In the genomic region with DNA sequence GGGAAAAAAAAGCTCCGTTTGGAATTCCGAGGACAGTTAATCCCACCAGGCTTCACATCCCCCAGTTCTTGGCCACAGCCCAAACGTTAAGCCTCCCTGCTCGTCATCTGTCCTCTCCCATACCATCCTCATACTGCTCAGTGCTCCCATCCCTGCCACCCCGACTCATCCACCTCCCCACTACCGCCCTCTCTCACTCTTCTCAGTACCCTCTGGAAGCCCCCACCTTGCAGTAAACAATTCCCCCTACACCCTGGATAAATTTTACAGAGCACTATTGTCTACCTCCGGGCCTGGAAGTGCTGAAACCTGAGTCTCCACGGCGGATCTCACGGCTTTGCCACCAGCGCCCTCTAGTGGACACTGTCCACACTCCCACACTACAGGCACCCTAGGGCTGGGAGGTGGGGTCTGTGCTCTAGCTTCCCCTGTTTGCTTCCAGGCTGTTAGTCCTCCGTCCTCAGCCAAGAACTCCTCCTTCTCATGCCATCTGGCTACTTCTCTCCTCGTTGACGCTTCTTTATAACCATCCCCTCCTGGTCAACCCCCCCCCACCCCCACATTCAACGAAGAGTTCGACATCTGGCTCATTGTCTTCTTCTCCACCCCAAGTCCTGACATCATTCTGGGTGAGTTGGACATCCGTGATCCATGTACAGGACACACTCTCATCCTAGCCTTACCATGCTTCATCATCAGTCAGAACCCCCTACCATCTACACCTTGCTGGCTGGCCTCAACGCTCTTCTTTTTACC, we compare ENCODE assay signal across 8 cellular contexts. TPM values are rescaled to one million over a fixed set of nuclear protein-coding genes. Genes with fewer than 3 reads are reported as not detected.
A peak's percentile ranks its signal among the peaks of the same experiment; 100 is the strongest.
DNase-seq lines count a peak whose midpoint lies in the region; ATAC-seq, FAIRE-seq and TF ChIP-seq lines count a peak whose summit lies in the region.

No MANE protein-coding gene starts in this region.

- H4K20me1 ChIP-seq in SU-DHL-6 (ENCODE audit: low read depth, low read length), result no peaks in the 10 kb centered on the region

- intact Hi-C loops in left ventricle myocardium inferior (cut with micrococcal nuclease), result no loop called here

- peak; percentile 43 for FAIRE-seq in H54 (lab: Jason Lieb, UNC)

- H3K9me3 ChIP-seq in SU-DHL-6 (ENCODE audit: insufficient read depth, low read length), result no peaks in the 10 kb centered on the region
- H3K9me3 ChIP-seq in left ventricle myocardium inferior (replicated peaks), result no peaks in the 10 kb centered on the region

- H3K36me3 ChIP-seq in SU-DHL-6 (ENCODE audit: low read length) (no peaks in the 10 kb centered on the region), left ventricle myocardium inferior (no peaks in the 10 kb centered on the region)

- no peak overlapping the region for H3K9ac ChIP-seq in SU-DHL-6 (ENCODE audit: low read length)

- TF ChIP-seq POLR2A in H54 (IDR thresholded peaks at IDR 0.05; ENCODE audit: low read depth, low read length), result no peak

- H3K4me3 Mint-ChIP-seq in activated naive CD8-positive, alpha-beta T cell treated with anti-CD3 and anti-CD28 coated beads, Interleukin-2, amount 50 U/mL, for 24 hours, result no peak overlapping the region

- H3K27me3 ChIP-seq in SU-DHL-6 (ENCODE audit: low read length) (no peaks in the 10 kb centered on the region), left ventricle myocardium inferior (ENCODE audit: low read depth) (no peaks in the 10 kb centered on the region)

- DNase-seq in ELF-1 (ENCODE audit: low read depth, low spot score) (peak; percentile 94), H54 (ENCODE audit: insufficient read length, low spot score) (peak; percentile 50), MV-4-11 (lab: John Stamatoyannopoulos, UW) (peak; percentile 26), left ventricle myocardium inferior (peak; percentile 56), retinal pigment epithelial cell (ENCODE audit: low read depth) (no peak), middle frontal gyrus (ENCODE audit: extremely low spot score, low spot score) (no peak)
- DNase-seq in activated naive CD8-positive, alpha-beta T cell treated with anti-CD3 and anti-CD28 coated beads, Interleukin-2, amount 50 U/mL, for 24 hours, result peak; percentile 67

- ATAC-seq in activated naive CD8-positive, alpha-beta T cell treated with anti-CD3 and anti-CD28 coated beads, Interleukin-2, amount 50 U/mL, for 24 hours, result peak; percentile 82

- no peaks in the 10 kb centered on the region for H3K79me2 ChIP-seq in SU-DHL-6 (ENCODE audit: insufficient read depth, low read length)

- H2AFZ ChIP-seq in SU-DHL-6 (ENCODE audit: low read depth, low read length, severe bottlenecking), result no peak overlapping the region

- H3K27me3 Mint-ChIP-seq in activated naive CD8-positive, alpha-beta T cell treated with anti-CD3 and anti-CD28 coated beads, Interleukin-2, amount 50 U/mL, for 24 hours, result peaks cover 2% of the 10 kb centered on the region

- H3K4me3 ChIP-seq in SU-DHL-6 (ENCODE audit: insufficient read depth, low read length, poor library complexity, severe bottlenecking) (no peak overlapping the region), left ventricle myocardium inferior (peak overlapping the region; percentile 30), retinal pigment epithelial cell (ENCODE audit: low read length) (peak overlapping the region; percentile 35)

- H3K27ac Mint-ChIP-seq in activated naive CD8-positive, alpha-beta T cell treated with anti-CD3 and anti-CD28 coated beads, Interleukin-2, amount 50 U/mL, for 24 hours, result no peak overlapping the region

- H3K4me1 ChIP-seq in left ventricle myocardium inferior, result peaks cover 3% of the 10 kb centered on the region

- no peak overlapping the region for H3K4me2 ChIP-seq in SU-DHL-6 (ENCODE audit: low read depth, low read length, poor library complexity, severe bottlenecking)

- no peak overlapping the region for H3K27ac ChIP-seq in SU-DHL-6 (ENCODE audit: low read depth, low read length)
- no peak overlapping the region for H3K27ac ChIP-seq in left ventricle myocardium inferior (replicated peaks)

- TF ChIP-seq CTCF in SU-DHL-6 (IDR thresholded peaks at IDR 0.05; ENCODE audit: insufficient read depth, low read length, poor library complexity, severe bottlenecking), result peak; percentile 42
- TF ChIP-seq CTCF in left ventricle myocardium inferior (IDR thresholded peaks at IDR 0.05; ENCODE audit: borderline replicate concordance), result peak; percentile 81
- TF ChIP-seq CTCF in retinal pigment epithelial cell (conservative IDR thresholded peaks at IDR 0.05; ENCODE audit: low read depth, low read length), result peak; percentile 90

- no peaks in the 10 kb centered on the region for H3K9me3 Mint-ChIP-seq in activated naive CD8-positive, alpha-beta T cell treated with anti-CD3 and anti-CD28 coated beads, Interleukin-2, amount 50 U/mL, for 24 hours

- no peaks in the 10 kb centered on the region for H3K36me3 Mint-ChIP-seq in activated naive CD8-positive, alpha-beta T cell treated with anti-CD3 and anti-CD28 coated beads, Interleukin-2, amount 50 U/mL, for 24 hours (ENCODE audit: low read depth)

- no peaks in the 10 kb centered on the region for H3K9me2 ChIP-seq in SU-DHL-6 (replicated peaks; ENCODE audit: insufficient read depth, low read length)

- H3K4me1 Mint-ChIP-seq in activated naive CD8-positive, alpha-beta T cell treated with anti-CD3 and anti-CD28 coated beads, Interleukin-2, amount 50 U/mL, for 24 hours, result peaks cover 9% of the 10 kb centered on the region

- no peaks in the 10 kb centered on the region for H3F3A ChIP-seq in SU-DHL-6 (ENCODE audit: insufficient read depth)

RNA-seq across cellular contexts. Expression of a gene that starts 54.5 kb away (rescaled TPM):
- 0.66 TPM for total RNA-seq in left ventricle myocardium inferior

Comparison
In these comparisons a context has a peak if more than half of its experiments do, and no peak if none do; other contexts are left out.
1. DNase-seq: peak in ELF-1 (single experiment), H54 (single experiment), MV-4-11 (single experiment), activated naive CD8-positive, alpha-beta T cell treated with anti-CD3 and anti-CD28 coated beads, Interleukin-2, amount 50 U/mL, for 24 hours (single experiment) and left ventricle myocardium inferior (single experiment); none in retinal pigment epithelial cell (single experiment) and middle frontal gyrus (single experiment).
2. Peak in every context shown above with its lines, with median percentiles within 50 percentile points of each other: CTCF ChIP-seq.